In genomic region chr10:74282151-74282852, GRCh38 we compare ENCODE assay signal across 21 cellular contexts.
DNase-seq lines count a peak whose midpoint lies in the region; ATAC-seq and TF ChIP-seq lines count a peak whose summit lies in the region.
"Had no signal": no experiment of that assay in that cellular context is flagged by ENCODE, and none has a peak within 500 bp of the region (broad histone marks: within the 10 kb centered on the region; RNA-seq: fewer than 3 reads in every experiment).

No MANE protein-coding gene starts in this region.

- peaks cover 1% of the 10 kb centered on the region for H3K79me2 ChIP-seq in fibroblast of lung (ENCODE audit: control insufficient read depth, insufficient read depth, low read length)

- no peaks in the 10 kb centered on the region for H3K36me3 ChIP-seq in fibroblast of lung (ENCODE audit: control insufficient read depth, insufficient read depth, low read length)
- H3K36me3 ChIP-seq: thyroid gland had no signal

- H3K27ac Mint-ChIP-seq in activated naive CD8-positive, alpha-beta T cell = peak overlapping the region; percentile 64
- H3K27ac Mint-ChIP-seq in activated naive CD8-positive, alpha-beta T cell treated with anti-CD3 and anti-CD28 coated beads, Interleukin-2, amount 50 U/mL, for 24 hours = no peak overlapping the region
- H3K27ac Mint-ChIP-seq in activated CD4-positive, alpha-beta memory T cell treated with anti-CD3 and anti-CD28 coated beads, Interleukin-2, amount 10 ng/mL, durations not matched to agents 7 days and 5 days = no peak overlapping the region
- H3K27ac Mint-ChIP-seq: stimulated activated effector memory CD8-positive, alpha-beta T cell treated with anti-CD3 and anti-CD28 coated beads, Interleukin-12 subunit alpha, Interleukin-12 subunit beta, amount 100 ng/mL, for 72 hours had no signal

- H3K9ac ChIP-seq in fibroblast of lung (ENCODE audit: insufficient read depth, low read length) = no peak overlapping the region
- H3K9ac ChIP-seq: KMS-11 had no signal

- no peak for TF ChIP-seq CTCF in fibroblast of lung (conservative IDR thresholded peaks at IDR 0.05 in 1 of 2, IDR thresholded peaks at IDR 0.05 in 1 of 2; ENCODE audit: low read depth in 1 of 2, low read length in 2 of 2)

- POLR2A ChIA-PET in activated CD4-positive, alpha-beta memory T cell treated with anti-CD3 and anti-CD28 coated beads, Interleukin-2, amount 10 ng/mL, durations not matched to agents 7 days and 5 days (lab: Charles Lee) = no interaction called here

- H3K27me3 Mint-ChIP-seq in activated naive CD8-positive, alpha-beta T cell = no peaks in the 10 kb centered on the region
- H3K27me3 Mint-ChIP-seq in activated naive CD8-positive, alpha-beta T cell treated with anti-CD3 and anti-CD28 coated beads, Interleukin-2, amount 50 U/mL, for 24 hours = no peaks in the 10 kb centered on the region
- H3K27me3 Mint-ChIP-seq in activated CD4-positive, alpha-beta memory T cell treated with anti-CD3 and anti-CD28 coated beads, Interleukin-2, amount 10 ng/mL, durations not matched to agents 7 days and 5 days = no peaks in the 10 kb centered on the region
- H3K27me3 Mint-ChIP-seq: activated naive CD4-positive, alpha-beta T cell treated with anti-CD3 and anti-CD28 coated beads, Interleukin-2, amount 50 U/mL, for 24 hours; central memory CD8-positive, alpha-beta T cell had no signal

- H2AFZ ChIP-seq in fibroblast of lung (ENCODE audit: low read length) = no peak overlapping the region

- H3K4me3 Mint-ChIP-seq in activated naive CD8-positive, alpha-beta T cell = no peak overlapping the region
- no peak overlapping the region for H3K4me3 Mint-ChIP-seq in activated naive CD8-positive, alpha-beta T cell treated with anti-CD3 and anti-CD28 coated beads, Interleukin-2, amount 50 U/mL, for 24 hours
- no peak overlapping the region for H3K4me3 Mint-ChIP-seq in activated CD4-positive, alpha-beta memory T cell treated with anti-CD3 and anti-CD28 coated beads, Interleukin-2, amount 10 ng/mL, durations not matched to agents 7 days and 5 days
- H3K4me3 Mint-ChIP-seq: activated naive CD4-positive, alpha-beta T cell treated with anti-CD3 and anti-CD28 coated beads, Interleukin-2, amount 50 U/mL, for 24 hours; central memory CD8-positive, alpha-beta T cell; stimulated activated effector memory CD8-positive, alpha-beta T cell treated with anti-CD3 and anti-CD28 coated beads, Interleukin-12 subunit alpha, Interleukin-12 subunit beta, amount 100 ng/mL, for 72 hours had no signal

- DNase-seq in activated naive CD8-positive, alpha-beta T cell treated with anti-CD3 and anti-CD28 coated beads, Interleukin-2, amount 50 U/mL, for 24 hours = no peak
- DNase-seq in fibroblast of lung (ENCODE audit: low read depth in 2 of 2) (peak; percentile 40 to 79), kidney tubule cell (ENCODE audit: low spot score) (no peak)
- no peak for DNase-seq in activated CD4-positive, alpha-beta memory T cell treated with anti-CD3 and anti-CD28 coated beads, Interleukin-2, amount 10 ng/mL, durations not matched to agents 7 days and 5 days
- DNase-seq: activated CD4-positive, alpha-beta T cell treated with anti-CD3 and anti-CD28 coated beads, Interleukin-2, amount 50 U/mL, for 1 hour; COR-L47; GDM1; NCI-H1417 treated with DMSO at 0.1 percent for 48 hours; posterior cingulate gyrus; small intestine; thyroid gland had no signal

- H3K4me2 ChIP-seq in fibroblast of lung (ENCODE audit: extremely low read depth, insufficient read depth, low read length) = no peak overlapping the region
- H3K4me2 ChIP-seq: KMS-11 had no signal

- ATAC-seq in activated naive CD8-positive, alpha-beta T cell treated with anti-CD3 and anti-CD28 coated beads, Interleukin-2, amount 50 U/mL, for 24 hours = no peak
- peak; percentile 47 for ATAC-seq in SK-N-SH treated with all-trans-retinoic acid at 6 μM for 48 hours
- ATAC-seq in HG02970 (IDR thresholded peaks at IDR 0.05; ENCODE audit: low FRiP score, unreplicated experiment) = no peak
- no peak for ATAC-seq in GM19467 (IDR thresholded peaks at IDR 0.05; ENCODE audit: unreplicated experiment)
- ATAC-seq: left lobe of liver; stimulated activated effector memory CD8-positive, alpha-beta T cell treated with anti-CD3 and anti-CD28 coated beads, Interleukin-12 subunit alpha, Interleukin-12 subunit beta, amount 100 ng/mL, for 72 hours had no signal

- peaks cover 21% of the 10 kb centered on the region for H3K36me3 Mint-ChIP-seq in activated naive CD8-positive, alpha-beta T cell
- peaks cover 41% of the 10 kb centered on the region for H3K36me3 Mint-ChIP-seq in activated naive CD8-positive, alpha-beta T cell treated with anti-CD3 and anti-CD28 coated beads, Interleukin-2, amount 50 U/mL, for 24 hours (ENCODE audit: low read depth)
- H3K36me3 Mint-ChIP-seq in activated CD4-positive, alpha-beta memory T cell treated with anti-CD3 and anti-CD28 coated beads, Interleukin-2, amount 10 ng/mL, durations not matched to agents 7 days and 5 days (ENCODE audit: low read depth) = peaks cover 26% of the 10 kb centered on the region
- H3K36me3 Mint-ChIP-seq: stimulated activated effector memory CD8-positive, alpha-beta T cell treated with anti-CD3 and anti-CD28 coated beads, Interleukin-12 subunit alpha, Interleukin-12 subunit beta, amount 100 ng/mL, for 72 hours had no signal

- CTCF ChIA-PET in activated CD4-positive, alpha-beta memory T cell treated with anti-CD3 and anti-CD28 coated beads, Interleukin-2, amount 10 ng/mL, durations not matched to agents 7 days and 5 days (lab: Charles Lee) = no interaction called here

- H3K9me3 Mint-ChIP-seq in activated naive CD8-positive, alpha-beta T cell (ENCODE audit: low read depth) = peaks cover 12% of the 10 kb centered on the region
- peaks cover 12% of the 10 kb centered on the region for H3K9me3 Mint-ChIP-seq in activated naive CD8-positive, alpha-beta T cell treated with anti-CD3 and anti-CD28 coated beads, Interleukin-2, amount 50 U/mL, for 24 hours
- peaks cover 18% of the 10 kb centered on the region for H3K9me3 Mint-ChIP-seq in activated CD4-positive, alpha-beta memory T cell treated with anti-CD3 and anti-CD28 coated beads, Interleukin-2, amount 10 ng/mL, durations not matched to agents 7 days and 5 days
- H3K9me3 Mint-ChIP-seq: central memory CD8-positive, alpha-beta T cell; stimulated activated effector memory CD8-positive, alpha-beta T cell treated with anti-CD3 and anti-CD28 coated beads, Interleukin-12 subunit alpha, Interleukin-12 subunit beta, amount 100 ng/mL, for 72 hours had no signal

- H3K27me3 ChIP-seq in fibroblast of lung (ENCODE audit: control insufficient read depth, insufficient read depth, low read length) = no peaks in the 10 kb centered on the region
- H3K27me3 ChIP-seq: thyroid gland had no signal

- H3K9me3 ChIP-seq in fibroblast of lung (ENCODE audit: control insufficient read depth, insufficient read depth, low read depth, low read length) = no peaks in the 10 kb centered on the region
- H3K9me3 ChIP-seq: thyroid gland had no signal

- H3K4me1 Mint-ChIP-seq in activated naive CD8-positive, alpha-beta T cell (ENCODE audit: low read depth) = peaks cover 18% of the 10 kb centered on the region
- H3K4me1 Mint-ChIP-seq in activated naive CD8-positive, alpha-beta T cell treated with anti-CD3 and anti-CD28 coated beads, Interleukin-2, amount 50 U/mL, for 24 hours = peaks cover 23% of the 10 kb centered on the region
- H3K4me1 Mint-ChIP-seq in activated CD4-positive, alpha-beta memory T cell treated with anti-CD3 and anti-CD28 coated beads, Interleukin-2, amount 10 ng/mL, durations not matched to agents 7 days and 5 days = peaks cover 4% of the 10 kb centered on the region

- no peak overlapping the region for H3K4me3 ChIP-seq in fibroblast of lung (replicated peaks in 1 of 4; ENCODE audit: control extremely low read depth in 1 of 4, insufficient read depth in 1 of 4, low read depth in 3 of 4, low read length in 4 of 4)
- H3K4me3 ChIP-seq: thyroid gland had no signal

- H3K4me1 ChIP-seq in fibroblast of lung (ENCODE audit: control insufficient read depth, extremely low read depth, insufficient read depth, low read length) = no peaks in the 10 kb centered on the region
- H3K4me1 ChIP-seq: thyroid gland had no signal

- no peak overlapping the region for H3K27ac ChIP-seq in fibroblast of lung (ENCODE audit: insufficient read depth, low read length)
- H3K27ac ChIP-seq: HL-60, KMS-11, thyroid gland had no signal

- H4K20me1 ChIP-seq in fibroblast of lung (ENCODE audit: control insufficient read depth, extremely low read depth, insufficient read depth, low read length) = no peaks in the 10 kb centered on the region

TF ChIP-seq in SK-N-SH treated with all-trans-retinoic acid at 6 μM for 48 hours, 23 proteins besides CTCF, POLR2A, EP300 and RAD21:
- no peak for TF ChIP-seq CSDC2 (CRISPR knock-in tag; IDR thresholded peaks at IDR 0.05)
TF ChIP-seq in SK-N-SH treated with all-trans-retinoic acid at 6 μM for 48 hours: peak in this region for 0.

Comparison
In these comparisons a context has a peak if more than half of its experiments do, and no peak if none do; other contexts are left out.
1. DNase-seq: peak in fibroblast of lung (2 of 2); none in activated naive CD8-positive, alpha-beta T cell treated with anti-CD3 and anti-CD28 coated beads, Interleukin-2, amount 50 U/mL, for 24 hours (single experiment), kidney tubule cell (single experiment) and activated CD4-positive, alpha-beta memory T cell treated with anti-CD3 and anti-CD28 coated beads, Interleukin-2, amount 10 ng/mL, durations not matched to agents 7 days and 5 days (single experiment).